In genomic region chr5:61731267-61731945, GRCh38 we compare ENCODE assay signal across 18 cellular contexts.
"Had no signal": no experiment of that assay in that cellular context is flagged by ENCODE, and none has a peak within 500 bp of the region (broad histone marks: within the 10 kb centered on the region; RNA-seq: fewer than 3 reads in every experiment).

No MANE protein-coding gene starts in this region.

- H3K27me3 ChIP-seq: gastrocnemius medialis, right lobe of liver had no signal

- ATAC-seq: activated CD4-positive, alpha-beta T cell treated with anti-CD3 and anti-CD28 coated beads for 36 hours; activated naive CD4-positive, alpha-beta T cell treated with anti-CD3 and anti-CD28 coated beads, Interleukin-2, amount 50 U/mL, for 72 hours; activated T-cell treated with anti-CD3 and anti-CD28 coated beads, Interleukin-2, amount 50 U/mL, for 4 hours; gastrocnemius medialis; heart right ventricle; naive thymus-derived CD4-positive, alpha-beta T cell had no signal

- H3K4me1 Mint-ChIP-seq: activated CD4-positive, alpha-beta T cell treated with anti-CD3 and anti-CD28 coated beads for 36 hours; naive thymus-derived CD4-positive, alpha-beta T cell had no signal

- H3K36me3 ChIP-seq: gastrocnemius medialis, heart right ventricle, right lobe of liver, spleen, thoracic aorta, WERI-Rb-1 had no signal

- H3K9me3 ChIP-seq: gastrocnemius medialis, heart right ventricle, right lobe of liver, spleen, thoracic aorta had no signal

- H3K36me3 Mint-ChIP-seq: activated CD4-positive, alpha-beta memory T cell treated with anti-CD3 and anti-CD28 coated beads for 36 hours; activated naive CD4-positive, alpha-beta T cell treated with anti-CD3 and anti-CD28 coated beads, Interleukin-2, amount 50 U/mL, for 72 hours; naive thymus-derived CD4-positive, alpha-beta T cell had no signal

- H3K4me1 ChIP-seq: gastrocnemius medialis, heart right ventricle had no signal

- FAIRE-seq: bronchial epithelial cell, islet of Langerhans had no signal

- H3K9me3 Mint-ChIP-seq: activated CD4-positive, alpha-beta memory T cell treated with anti-CD3 and anti-CD28 coated beads for 36 hours; activated naive CD4-positive, alpha-beta T cell treated with anti-CD3 and anti-CD28 coated beads, Interleukin-2, amount 50 U/mL, for 72 hours; activated T-cell treated with anti-CD3 and anti-CD28 coated beads, Interleukin-2, amount 50 U/mL, for 4 hours; stimulated activated naive CD8-positive, alpha-beta T cell treated with anti-CD3 and anti-CD28 coated beads, Interleukin-15, Interleukin-2, amounts not matched to agents 100 ng/mL and 50 ng/mL, for 24 hours; T-helper 1 cell treated with Interleukin-12 subunit alpha and Interleukin-12 subunit beta and Interleukin-4 antibody, amounts not matched to agents 30 μg/mL and 1 μg/mL, for 36 hours had no signal

- H3K27ac Mint-ChIP-seq: activated CD4-positive, alpha-beta memory T cell treated with anti-CD3 and anti-CD28 coated beads for 36 hours; activated CD4-positive, alpha-beta T cell treated with anti-CD3 and anti-CD28 coated beads for 36 hours; activated naive CD4-positive, alpha-beta T cell treated with anti-CD3 and anti-CD28 coated beads, Interleukin-2, amount 50 U/mL, for 72 hours; naive thymus-derived CD4-positive, alpha-beta T cell; stimulated activated naive CD8-positive, alpha-beta T cell treated with anti-CD3 and anti-CD28 coated beads, Interleukin-15, Interleukin-2, amounts not matched to agents 100 ng/mL and 50 ng/mL, for 24 hours; T-helper 1 cell treated with Interleukin-12 subunit alpha and Interleukin-12 subunit beta and Interleukin-4 antibody, amounts not matched to agents 30 μg/mL and 1 μg/mL, for 36 hours had no signal

- H3K4me3 ChIP-seq: gastrocnemius medialis, right lobe of liver had no signal

- H3K4me3 Mint-ChIP-seq: activated CD4-positive, alpha-beta memory T cell treated with anti-CD3 and anti-CD28 coated beads for 36 hours; activated CD4-positive, alpha-beta T cell treated with anti-CD3 and anti-CD28 coated beads for 36 hours; activated T-cell treated with anti-CD3 and anti-CD28 coated beads, Interleukin-2, amount 50 U/mL, for 4 hours; naive thymus-derived CD4-positive, alpha-beta T cell; stimulated activated naive CD8-positive, alpha-beta T cell treated with anti-CD3 and anti-CD28 coated beads, Interleukin-15, Interleukin-2, amounts not matched to agents 100 ng/mL and 50 ng/mL, for 24 hours; T-helper 1 cell treated with Interleukin-12 subunit alpha and Interleukin-12 subunit beta and Interleukin-4 antibody, amounts not matched to agents 30 μg/mL and 1 μg/mL, for 36 hours had no signal

- DNase-seq: activated CD4-positive, alpha-beta memory T cell treated with anti-CD3 and anti-CD28 coated beads for 36 hours; activated CD4-positive, alpha-beta T cell treated with anti-CD3 and anti-CD28 coated beads for 36 hours; activated gamma-delta T cell; activated T-cell treated with anti-CD3 and anti-CD28 coated beads, Interleukin-2, amount 50 U/mL, for 4 hours; amniotic stem cell; erythroblast; gastrocnemius medialis; heart right ventricle; naive thymus-derived CD4-positive, alpha-beta T cell; spleen; WERI-Rb-1 had no signal

- H3K27ac ChIP-seq: gastrocnemius medialis, heart right ventricle, thoracic aorta, WERI-Rb-1 had no signal
